9 cellular contexts compared by ENCODE assay signal in the genomic region with DNA sequence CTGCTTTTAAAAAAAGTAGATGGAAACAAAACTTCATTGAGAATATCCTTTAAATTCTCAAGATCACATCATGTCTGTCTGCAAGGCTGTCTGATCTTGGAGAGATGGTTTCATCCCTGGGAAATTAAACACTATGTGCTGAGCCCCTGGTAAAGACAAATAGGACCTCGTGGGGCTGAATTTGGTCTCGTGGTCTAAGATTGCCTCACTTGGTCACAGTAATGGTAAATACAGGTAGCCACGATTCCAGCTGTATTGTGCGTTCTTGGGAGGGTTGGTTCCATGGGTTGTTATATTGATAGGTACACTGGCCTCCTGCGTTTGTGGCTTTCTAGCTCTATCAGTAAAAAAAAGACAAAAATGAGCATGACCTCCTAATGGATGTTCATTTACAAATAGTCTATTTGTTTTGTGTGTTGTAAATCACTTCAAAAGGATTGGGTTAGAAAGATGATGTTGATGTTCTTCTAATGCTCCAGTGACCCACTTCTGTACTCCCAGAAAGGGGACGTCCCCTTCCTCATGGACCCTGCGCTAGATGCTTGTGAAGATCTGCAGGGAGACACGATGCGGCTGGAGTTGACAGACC. TPM values are rescaled to one million over a fixed set of nuclear protein-coding genes. Genes with fewer than 3 reads are reported as not detected.
DNase-seq lines count a peak whose midpoint lies in the region; ATAC-seq, FAIRE-seq and TF ChIP-seq lines count a peak whose summit lies in the region.
"Had no signal": no experiment of that assay in that cellular context is flagged by ENCODE, and none has a peak within 500 bp of the region (broad histone marks: within the 10 kb centered on the region; RNA-seq: fewer than 3 reads in every experiment).

No MANE protein-coding gene starts in this region.

- TF ChIP-seq CTCF in GM06990 (IDR thresholded peaks at IDR 0.05; ENCODE audit: insufficient read depth, low read length, poor library complexity, severe bottlenecking) (no peak), PC-9 (conservative IDR thresholded peaks at IDR 0.05) (no peak), endothelial cell of umbilical vein (IDR thresholded peaks at IDR 0.05; ENCODE audit: extremely low read depth in 1 of 2, insufficient read depth in 1 of 2, low read depth in 1 of 2, low read length in 2 of 2) (no peak), psoas muscle (IDR thresholded peaks at IDR 0.05) (no peak)

- H3K4me1 ChIP-seq in PC-9 (replicated peaks; ENCODE audit: insufficient read depth) (peaks cover 34% of the 10 kb centered on the region), endothelial cell of umbilical vein (ENCODE audit: control insufficient read depth, extremely low read depth, insufficient read depth, low read length) (peaks cover 46% of the 10 kb centered on the region), psoas muscle (peaks cover 49% of the 10 kb centered on the region)

- no peak for TF ChIP-seq POLR2A in endothelial cell of umbilical vein (IDR thresholded peaks at IDR 0.05; ENCODE audit: low read depth, low read length)

- H3K9me3 ChIP-seq in PC-9 (ENCODE audit: insufficient read depth, low read depth) (no peaks in the 10 kb centered on the region), endothelial cell of umbilical vein (replicated peaks; ENCODE audit: control insufficient read depth, insufficient read depth, low read length) (no peaks in the 10 kb centered on the region), psoas muscle (no peaks in the 10 kb centered on the region)

- H3K27ac ChIP-seq in PC-9 (peak overlapping the region; percentile 98), endothelial cell of umbilical vein (ENCODE audit: insufficient read depth, low read depth, low read length) (peak overlapping the region; percentile 96), psoas muscle (peak overlapping the region; percentile 97)

- ATAC-seq in psoas muscle = no peak
- ATAC-seq in GM18498 (IDR thresholded peaks at IDR 0.05; ENCODE audit: unreplicated experiment) = no peak

- H3K9ac ChIP-seq in endothelial cell of umbilical vein (replicated peaks; ENCODE audit: extremely low read depth, insufficient read depth, low read length) = peak overlapping the region; percentile 99

- intact Hi-C loops in PC-9 (cut with micrococcal nuclease; ENCODE audit: unreplicated experiment) (loop anchor here (2.0 kb wide), 1 partner anchor 72 kb away; a partner anchor contains a TSS), endothelial cell of umbilical vein (cut with micrococcal nuclease) (loop anchor here (5.0 to 10.0 kb wide), 3 partner anchors 198 to 510 kb away; a partner anchor contains a TSS), psoas muscle (cut with DNase I) (no loop called here)

- H3K79me2 ChIP-seq in PC-9 (ENCODE audit: low read depth) = peaks cover 62% of the 10 kb centered on the region
- H3K79me2 ChIP-seq in endothelial cell of umbilical vein (ENCODE audit: control insufficient read depth, insufficient read depth, low read length) = peaks cover 62% of the 10 kb centered on the region

- H3K36me3 ChIP-seq in GM06990 (ENCODE audit: control insufficient read depth, insufficient read depth, low read length) (peaks cover 4% of the 10 kb centered on the region), PC-9 (ENCODE audit: low read depth) (peaks cover 12% of the 10 kb centered on the region), endothelial cell of umbilical vein (ENCODE audit: control insufficient read depth in 2 of 2, extremely low read depth in 1 of 2, insufficient read depth in 2 of 2, low read length in 2 of 2) (peaks cover 5 to 7% of the 10 kb centered on the region in 2 experiments), psoas muscle (ENCODE audit: insufficient read depth in 1 of 2, low read depth in 1 of 2) (peaks cover 0 to 14% of the 10 kb centered on the region in 2 donors)

- peaks cover 56% of the 10 kb centered on the region for H4K20me1 ChIP-seq in PC-9 (ENCODE audit: insufficient read depth)
- peaks cover 5% of the 10 kb centered on the region for H4K20me1 ChIP-seq in endothelial cell of umbilical vein (replicated peaks; ENCODE audit: control insufficient read depth, extremely low read depth, insufficient read depth, low read length)

- H3K4me2 ChIP-seq in PC-9 (peak overlapping the region; percentile 96), endothelial cell of umbilical vein (ENCODE audit: insufficient read depth, low read length) (peak overlapping the region; percentile 91)

- H2AFZ ChIP-seq in PC-9 (no peak overlapping the region), endothelial cell of umbilical vein (ENCODE audit: low read depth, low read length) (no peak overlapping the region)

- FAIRE-seq in endothelial cell of umbilical vein (lab: Jason Lieb, UNC) = no peak
- FAIRE-seq: TTC549 had no signal

- CTCF ChIA-PET in PC-9 (lab: Charles Lee) (interaction anchor here (0.9 to 1.6 kb wide), 2 partner anchors 63 to 77 kb away, joined by 3 to 4 read pairs; no protein-coding TSS in a partner anchor), endothelial cell of umbilical vein (lab: Charles Lee) (interaction anchor here (0.5 to 2.3 kb wide), 6 partner anchors 14 to 420 kb away, joined by 3 to 12 read pairs (median 4); a partner anchor contains a TSS)

- DNase-seq in GM06990 (ENCODE audit: extremely low read depth, insufficient read length) (no peak), PC-9 (no peak), endothelial cell of umbilical vein (ENCODE audit: low read depth, low spot score) (no peak), psoas muscle (no peak), occipital lobe (lab: John Stamatoyannopoulos, UW) (no peak), C1 segment of cervical spinal cord (lab: John Stamatoyannopoulos, UW) (no peak)
- DNase-seq in effector CD4-positive, alpha-beta T cell = no peak

- peaks cover 31% of the 10 kb centered on the region; the same call in 1 of the 2 replicates for H3F3A ChIP-seq in PC-9 (ENCODE audit: insufficient read depth, low read depth)

- peak overlapping the region; percentile 70 for H3K4me3 ChIP-seq in GM06990 (replicated peaks; ENCODE audit: low read depth, low read length)
- peak overlapping the region; percentile 95 for H3K4me3 ChIP-seq in PC-9
- peak overlapping the region in 1 of 3 experiments; percentile 94 for H3K4me3 ChIP-seq in endothelial cell of umbilical vein (replicated peaks in 1 of 3; ENCODE audit: insufficient read depth in 1 of 3, low read depth in 1 of 3, low read length in 3 of 3)
- peak overlapping the region; percentile 87 for H3K4me3 ChIP-seq in psoas muscle

- no peaks in the 10 kb centered on the region for H3K9me2 ChIP-seq in PC-9 (ENCODE audit: insufficient read depth)

- H3K9me1 ChIP-seq in endothelial cell of umbilical vein (replicated peaks; ENCODE audit: control insufficient read depth, extremely low read depth, insufficient read depth, low read length) = no peaks in the 10 kb centered on the region

- POLR2A ChIA-PET in PC-9 (lab: Charles Lee; ENCODE audit: unreplicated experiment) (no interaction called here), endothelial cell of umbilical vein (lab: Charles Lee) (no interaction called here)

- dilution Hi-C loops in endothelial cell of umbilical vein (cut with MboI; ENCODE audit: extremely low pct_ligation_motif_present, low sequenced_read_pairs) = no loop called here

- WGBS in psoas muscle, 3 donors = 78 to 82% (median 80%) methylated on average over 9 of the region's 9 CpGs

- BruUV-seq in PC-9 (replicated peaks; lab: Mats Ljungman, UMichigan) = no TSS peak
- BruUV-seq in endothelial cell of umbilical vein (replicated peaks; lab: Mats Ljungman, UMichigan) = no TSS peak

- no peaks in the 10 kb centered on the region for H3K27me3 ChIP-seq in GM06990 (replicated peaks; ENCODE audit: control insufficient read depth, insufficient read depth, low read length)
- no peaks in the 10 kb centered on the region for H3K27me3 ChIP-seq in PC-9 (ENCODE audit: insufficient read depth, low read depth)
- peaks cover 0 to 1% of the 10 kb centered on the region in 2 experiments for H3K27me3 ChIP-seq in endothelial cell of umbilical vein (ENCODE audit: control insufficient read depth in 2 of 2, insufficient read depth in 2 of 2, low read length in 2 of 2)
- H3K27me3 ChIP-seq in psoas muscle (ENCODE audit: insufficient read depth in 3 of 3, low read length in 2 of 3) = no peaks in the 10 kb centered on the region

TF ChIP-seq in endothelial cell of umbilical vein, 7 proteins besides CTCF, POLR2A, EP300 and RAD21:
- no peak for TF ChIP-seq EZH2 (IDR thresholded peaks at IDR 0.05; ENCODE audit: borderline replicate concordance, low read depth, low read length, severe bottlenecking)
- no peak for TF ChIP-seq JUN (IDR thresholded peaks at IDR 0.05; ENCODE audit: borderline replicate concordance, insufficient read depth, insufficient read length, low read depth)
- TF ChIP-seq POLR2AphosphoS5 (IDR thresholded peaks at IDR 0.05; ENCODE audit: insufficient read depth, low read depth, low read length) = no peak
- no peak for TF ChIP-seq MYC (IDR thresholded peaks at IDR 0.05; ENCODE audit: low read depth, low read length)
- TF ChIP-seq, protein P1, sequence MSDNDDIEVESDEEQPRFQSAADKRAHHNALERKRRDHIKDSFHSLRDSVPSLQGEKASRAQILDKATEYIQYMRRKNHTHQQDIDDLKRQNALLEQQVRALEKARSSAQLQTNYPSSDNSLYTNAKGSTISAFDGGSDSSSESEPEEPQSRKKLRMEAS (IDR thresholded peaks at IDR 0.05; ENCODE audit: insufficient read depth, insufficient read length) = no peak
- TF ChIP-seq GATA2 (IDR thresholded peaks at IDR 0.05; ENCODE audit: insufficient read depth, insufficient read length, low read depth, low read length) = no peak

RNA-seq across cellular contexts. Expression of a gene that starts 1.7 kb away (rescaled TPM):
- total RNA-seq in PC-9 (2021) = 31.0 and 33.4 TPM in 2 replicates
- 24.3 and 24.6 TPM in 2 replicates for total RNA-seq in endothelial cell of umbilical vein
- polyA plus RNA-seq in endothelial cell of umbilical vein = 7.7 and 10.2 TPM in 2 replicates
- polyA plus RNA-seq in endothelial cell of umbilical vein (2011; cell fraction: cytosol; rRNA removed) = 13.5 and 14.1 TPM in 2 replicates
- 14.6 and 19.4 TPM in 2 replicates for polyA plus RNA-seq in endothelial cell of umbilical vein (2011; cell fraction: nucleus; rRNA removed)
- 19.1 and 22.9 TPM in 2 replicates for polyA plus RNA-seq in endothelial cell of umbilical vein (2012)
- 14.5 and 15.0 TPM in 2 replicates for polyA minus RNA-seq in endothelial cell of umbilical vein
- polyA minus RNA-seq in endothelial cell of umbilical vein (2011; cell fraction: cytosol; rRNA and poly(A)+ RNA removed) = 23.1 TPM
- 13.5 and 20.3 TPM in 2 replicates for polyA minus RNA-seq in endothelial cell of umbilical vein (2011; cell fraction: nucleus; rRNA and poly(A)+ RNA removed)
- 10 to 100 TPM; 29.9 to 54.5 (median 49.5) TPM for total RNA-seq in psoas muscle
- 10 to 100 TPM; 47.0 to 95.7 (median 60.3) TPM for polyA plus RNA-seq in psoas muscle
- 57.2 TPM for total RNA-seq in occipital lobe

Comparison
In these comparisons a context has a peak if more than half of its experiments do, and no peak if none do; other contexts are left out.
1. intact Hi-C loops: an anchor here in PC-9 (2.0 kb wide) and endothelial cell of umbilical vein (5.0 to 10.0 kb wide); none called in psoas muscle.